39 cellular contexts compared by ENCODE assay signal in genomic region chr2:95836151-95836550, GRCh38.
"Had no signal": no experiment of that assay in that cellular context is flagged by ENCODE, and none has a peak within 500 bp of the region (broad histone marks: within the 10 kb centered on the region; RNA-seq: fewer than 3 reads in every experiment).

No MANE protein-coding gene starts in this region.

- H3K27ac ChIP-seq: adrenal gland, ascending aorta, body of pancreas, brain microvascular endothelial cell, breast epithelium, cardiac muscle cell had no signal

- FAIRE-seq: astrocyte, bronchial epithelial cell had no signal

- H3K27me3 Mint-ChIP-seq: activated naive CD4-positive, alpha-beta T cell treated with anti-CD3 and anti-CD28 coated beads, Interleukin-2, amount 10 ng/mL, durations not matched to agents 7 days and 5 days; activated naive CD4-positive, alpha-beta T cell treated with anti-CD3 and anti-CD28 coated beads, Interleukin-2, amount 50 U/mL, for 24 hours; activated naive CD8-positive, alpha-beta T cell; activated naive CD8-positive, alpha-beta T cell treated with anti-CD3 and anti-CD28 coated beads for 36 hours; activated naive CD8-positive, alpha-beta T cell treated with anti-CD3 and anti-CD28 coated beads, Interleukin-2, amount 10 ng/mL, durations not matched to agents 7 days and 5 days; activated naive CD8-positive, alpha-beta T cell treated with anti-CD3 and anti-CD28 coated beads, Interleukin-2, amount 50 U/mL, for 24 hours; activated T-cell treated with anti-CD3 and anti-CD28 coated beads, Interleukin-2, amount 50 U/mL, for 24 hours; activated T-helper 17 cell treated with anti-CD3 and anti-CD28 coated beads, Interleukin-2, amount 50 U/mL, for 72 hours; brain; central memory CD8-positive, alpha-beta T cell had no signal

- H3K4me3 ChIP-seq: adrenal gland, ascending aorta, body of pancreas, breast epithelium, cardiac muscle cell had no signal

- H3K27me3 ChIP-seq: adrenal gland, ascending aorta, body of pancreas, brain microvascular endothelial cell, breast epithelium, cardiac muscle cell had no signal

- H3K4me3 Mint-ChIP-seq: activated naive CD4-positive, alpha-beta T cell treated with anti-CD3 and anti-CD28 coated beads for 36 hours; activated naive CD4-positive, alpha-beta T cell treated with anti-CD3 and anti-CD28 coated beads, Interleukin-2, amount 10 ng/mL, durations not matched to agents 7 days and 5 days; activated naive CD4-positive, alpha-beta T cell treated with anti-CD3 and anti-CD28 coated beads, Interleukin-2, amount 50 U/mL, for 24 hours; activated naive CD8-positive, alpha-beta T cell; activated naive CD8-positive, alpha-beta T cell treated with anti-CD3 and anti-CD28 coated beads for 36 hours; activated naive CD8-positive, alpha-beta T cell treated with anti-CD3 and anti-CD28 coated beads, Interleukin-2, amount 10 ng/mL, durations not matched to agents 7 days and 5 days; activated naive CD8-positive, alpha-beta T cell treated with anti-CD3 and anti-CD28 coated beads, Interleukin-2, amount 50 U/mL, for 24 hours; activated T-cell treated with anti-CD3 and anti-CD28 coated beads, Interleukin-2, amount 50 U/mL, for 24 hours; activated T-cell treated with anti-CD3 and anti-CD28 coated beads, Interleukin-2, amount 50 U/mL, for 4 hours; activated T-helper 1 cell treated with anti-CD3 and anti-CD28 coated beads, Interleukin-12 subunit alpha, Interleukin-12 subunit beta, Interleukin-2, Interleukin-4 antibody, amounts not matched to agents 30 ng/mL and 10 ng/mL and 1 ng/mL, durations not matched to agents 14 hours and 24 hours and 36 hours; activated T-helper 17 cell treated with anti-CD3 and anti-CD28 coated beads, Interleukin-2, amount 50 U/mL, for 72 hours; brain; central memory CD8-positive, alpha-beta T cell had no signal

- H3K36me3 ChIP-seq: adrenal gland, brain microvascular endothelial cell, breast epithelium, cardiac muscle cell had no signal

- H3K4me1 ChIP-seq: adrenal gland, ascending aorta, body of pancreas, breast epithelium had no signal

- H3K27ac Mint-ChIP-seq: activated naive CD4-positive, alpha-beta T cell treated with anti-CD3 and anti-CD28 coated beads for 36 hours; activated naive CD4-positive, alpha-beta T cell treated with anti-CD3 and anti-CD28 coated beads, Interleukin-2, amount 10 ng/mL, durations not matched to agents 7 days and 5 days; activated naive CD4-positive, alpha-beta T cell treated with anti-CD3 and anti-CD28 coated beads, Interleukin-2, amount 50 U/mL, for 24 hours; activated naive CD4-positive, alpha-beta T cell treated with anti-CD3 and anti-CD28 coated beads, Interleukin-2, amount 50 U/mL, for 72 hours; activated naive CD8-positive, alpha-beta T cell; activated naive CD8-positive, alpha-beta T cell treated with anti-CD3 and anti-CD28 coated beads for 36 hours; activated naive CD8-positive, alpha-beta T cell treated with anti-CD3 and anti-CD28 coated beads, Interleukin-2, amount 10 ng/mL, durations not matched to agents 7 days and 5 days; activated naive CD8-positive, alpha-beta T cell treated with anti-CD3 and anti-CD28 coated beads, Interleukin-2, amount 50 U/mL, for 24 hours; activated T-cell treated with anti-CD3 and anti-CD28 coated beads, Interleukin-2, amount 50 U/mL, for 24 hours; activated T-helper 1 cell treated with anti-CD3 and anti-CD28 coated beads, Interleukin-12 subunit alpha, Interleukin-12 subunit beta, Interleukin-2, Interleukin-4 antibody, amounts not matched to agents 30 ng/mL and 10 ng/mL and 1 ng/mL, durations not matched to agents 14 hours and 24 hours and 36 hours; activated T-helper 17 cell treated with anti-CD3 and anti-CD28 coated beads, Interleukin-2, amount 50 U/mL, for 72 hours; activated T-helper 2 cell treated with anti-CD3 and anti-CD28 coated beads, Interferon-gamma antibody, Interleukin-2, Interleukin-4, amounts not matched to agents 10 μg/mL and 5 μg/mL and 100 μg/mL, durations not matched to agents 14 hours and 24 hours and 36 hours; brain had no signal

- H3K9me3 ChIP-seq: adrenal gland, body of pancreas had no signal

- DNase-seq: activated effector memory CD4-positive, alpha-beta T cell treated with anti-CD3 and anti-CD28 coated beads, Interleukin-2, amount 50 U/mL, for 16 hours; activated effector memory CD4-positive, alpha-beta T cell treated with Interleukin-2 at 50 U/mL for 16 hours; activated gamma-delta T cell; activated gamma-delta T cell treated with Interleukin-2 at 50 U/mL for 16 hours; activated naive CD4-positive, alpha-beta T cell; activated naive CD4-positive, alpha-beta T cell treated with anti-CD3 and anti-CD28 coated beads for 36 hours; activated naive CD4-positive, alpha-beta T cell treated with anti-CD3 and anti-CD28 coated beads, Interleukin-2, amount 10 ng/mL, durations not matched to agents 7 days and 5 days; activated naive CD4-positive, alpha-beta T cell treated with anti-CD3 and anti-CD28 coated beads, Interleukin-2, amount 50 U/mL, for 16 hours; activated naive CD4-positive, alpha-beta T cell treated with Interleukin-2 at 50 U/mL for 16 hours; activated naive CD8-positive, alpha-beta T cell treated with anti-CD3 and anti-CD28 coated beads for 36 hours; activated naive CD8-positive, alpha-beta T cell treated with anti-CD3 and anti-CD28 coated beads, Interleukin-2, amount 10 ng/mL, durations not matched to agents 7 days and 5 days; activated naive CD8-positive, alpha-beta T cell treated with anti-CD3 and anti-CD28 coated beads, Interleukin-2, amount 50 U/mL, for 24 hours; activated T-cell treated with anti-CD3 and anti-CD28 coated beads for 4 hours; activated T-cell treated with anti-CD3 and anti-CD28 coated beads, Interleukin-2, amount 50 U/mL, for 1 hour; activated T-cell treated with anti-CD3 and anti-CD28 coated beads, Interleukin-2, amount 50 U/mL, for 24 hours; activated T-cell treated with anti-CD3 and anti-CD28 coated beads, Interleukin-2, amount 50 U/mL, for 4 hours; activated T-cell treated with anti-CD3 and anti-CD28 coated beads, Interleukin-2, amount 50 U/mL, for 48 hours; adrenal gland; amniotic stem cell; amygdala; anterior cingulate cortex; body of pancreas; brain microvascular endothelial cell; caudate nucleus; central memory CD4-positive, alpha-beta T cell; cerebellar nuclear complex had no signal

- H3K4me1 Mint-ChIP-seq: activated naive CD4-positive, alpha-beta T cell treated with anti-CD3 and anti-CD28 coated beads, Interleukin-2, amount 10 ng/mL, durations not matched to agents 7 days and 5 days; activated naive CD4-positive, alpha-beta T cell treated with anti-CD3 and anti-CD28 coated beads, Interleukin-2, amount 50 U/mL, for 24 hours; activated naive CD8-positive, alpha-beta T cell treated with anti-CD3 and anti-CD28 coated beads for 36 hours; activated naive CD8-positive, alpha-beta T cell treated with anti-CD3 and anti-CD28 coated beads, Interleukin-2, amount 10 ng/mL, durations not matched to agents 7 days and 5 days; activated naive CD8-positive, alpha-beta T cell treated with anti-CD3 and anti-CD28 coated beads, Interleukin-2, amount 50 U/mL, for 24 hours; activated T-helper 17 cell treated with anti-CD3 and anti-CD28 coated beads, Interleukin-2, amount 50 U/mL, for 72 hours; brain; central memory CD8-positive, alpha-beta T cell had no signal

- H3K9me3 Mint-ChIP-seq: activated naive CD4-positive, alpha-beta T cell treated with anti-CD3 and anti-CD28 coated beads, Interleukin-2, amount 50 U/mL, for 24 hours; activated naive CD8-positive, alpha-beta T cell treated with anti-CD3 and anti-CD28 coated beads, Interleukin-2, amount 50 U/mL, for 24 hours; activated T-cell treated with anti-CD3 and anti-CD28 coated beads, Interleukin-2, amount 50 U/mL, for 4 hours; activated T-helper 17 cell treated with anti-CD3 and anti-CD28 coated beads, Interleukin-2, amount 50 U/mL, for 72 hours; activated T-helper 2 cell treated with anti-CD3 and anti-CD28 coated beads, Interferon-gamma antibody, Interleukin-2, Interleukin-4, amounts not matched to agents 10 μg/mL and 5 μg/mL and 100 μg/mL, durations not matched to agents 14 hours and 24 hours and 36 hours; central memory CD8-positive, alpha-beta T cell had no signal

- ATAC-seq: activated naive CD4-positive, alpha-beta T cell treated with anti-CD3 and anti-CD28 coated beads, Interleukin-2, amount 50 U/mL, for 72 hours; activated naive CD8-positive, alpha-beta T cell treated with anti-CD3 and anti-CD28 coated beads, Interleukin-2, amount 50 U/mL, for 24 hours; activated T-cell treated with anti-CD3 and anti-CD28 coated beads, Interleukin-2, amount 50 U/mL, for 4 hours; activated T-helper 17 cell treated with anti-CD3 and anti-CD28 coated beads, Interleukin-2, amount 50 U/mL, for 72 hours; body of pancreas had no signal
